Comparison of ENCODE assay signal across 19 cellular contexts in genomic region chr2:140508756-140509155, GRCh38.
"Had no signal": no experiment of that assay in that cellular context is flagged by ENCODE, and none has a peak within 500 bp of the region (broad histone marks: within the 10 kb centered on the region; RNA-seq: fewer than 3 reads in every experiment).

No MANE protein-coding gene starts in this region.

- H3K27me3 ChIP-seq: brain microvascular endothelial cell, cardiac muscle cell had no signal

- DNase-seq: activated CD4-positive, alpha-beta T cell treated with anti-CD3 and anti-CD28 coated beads for 4 hours; activated CD8-positive, alpha-beta memory T cell treated with anti-CD3 and anti-CD28 coated beads, Interleukin-2, amount 50 U/mL, for 4 hours; activated CD8-positive, alpha-beta T cell treated with anti-CD3 and anti-CD28 coated beads for 36 hours; activated gamma-delta T cell treated with Interleukin-2 at 50 U/mL for 16 hours; activated naive CD4-positive, alpha-beta T cell treated with anti-CD3 and anti-CD28 coated beads, Interleukin-2, amount 10 ng/mL, durations not matched to agents 7 days and 5 days; activated naive CD8-positive, alpha-beta T cell treated with anti-CD3 and anti-CD28 coated beads for 36 hours; activated T-cell treated with anti-CD3 and anti-CD28 coated beads, Interleukin-2, amount 50 U/mL, for 72 hours; brain microvascular endothelial cell; Karpas-422; NCI-H1105 treated with DMSO at 0.1 percent for 48 hours; NCI-H1436 treated with DMSO at 0.1 percent for 48 hours; NCI-H1930; NCI-H2107; NCI-H774; SHP77 treated with DMSO at 0.1 percent for 48 hours had no signal

- H3K36me3 ChIP-seq: brain microvascular endothelial cell, cardiac muscle cell had no signal

- H3K36me3 Mint-ChIP-seq: activated naive CD4-positive, alpha-beta T cell treated with anti-CD3 and anti-CD28 coated beads, Interleukin-2, amount 10 ng/mL, durations not matched to agents 7 days and 5 days; activated naive CD8-positive, alpha-beta T cell treated with anti-CD3 and anti-CD28 coated beads for 36 hours had no signal

- H3K4me3 Mint-ChIP-seq: activated CD8-positive, alpha-beta T cell treated with anti-CD3 and anti-CD28 coated beads for 36 hours; activated naive CD4-positive, alpha-beta T cell treated with anti-CD3 and anti-CD28 coated beads, Interleukin-2, amount 10 ng/mL, durations not matched to agents 7 days and 5 days; activated naive CD8-positive, alpha-beta T cell treated with anti-CD3 and anti-CD28 coated beads for 36 hours; activated T-cell treated with anti-CD3 and anti-CD28 coated beads, Interleukin-2, amount 50 U/mL, for 72 hours; T-helper 1 cell treated with Interleukin-12 subunit alpha and Interleukin-12 subunit beta and Interleukin-4 antibody, amounts not matched to agents 30 μg/mL and 1 μg/mL, for 36 hours had no signal

- H3K27ac ChIP-seq: brain microvascular endothelial cell, cardiac muscle cell had no signal

- H3K4me3 ChIP-seq: cardiac muscle cell, K562 had no signal

- H3K27me3 Mint-ChIP-seq: activated CD8-positive, alpha-beta T cell treated with anti-CD3 and anti-CD28 coated beads for 36 hours; activated naive CD4-positive, alpha-beta T cell treated with anti-CD3 and anti-CD28 coated beads, Interleukin-2, amount 10 ng/mL, durations not matched to agents 7 days and 5 days; activated naive CD8-positive, alpha-beta T cell treated with anti-CD3 and anti-CD28 coated beads for 36 hours had no signal

- H3K27ac Mint-ChIP-seq: activated CD8-positive, alpha-beta T cell treated with anti-CD3 and anti-CD28 coated beads for 36 hours; activated naive CD4-positive, alpha-beta T cell treated with anti-CD3 and anti-CD28 coated beads, Interleukin-2, amount 10 ng/mL, durations not matched to agents 7 days and 5 days; activated naive CD8-positive, alpha-beta T cell treated with anti-CD3 and anti-CD28 coated beads for 36 hours; activated T-cell treated with anti-CD3 and anti-CD28 coated beads, Interleukin-2, amount 50 U/mL, for 72 hours; activated T-helper 2 cell treated with anti-CD3 and anti-CD28 coated beads, Interferon-gamma antibody, Interleukin-2, Interleukin-4, amounts not matched to agents 10 μg/mL and 5 μg/mL and 100 μg/mL, durations not matched to agents 14 hours and 24 hours and 36 hours; T-helper 1 cell treated with Interleukin-12 subunit alpha and Interleukin-12 subunit beta and Interleukin-4 antibody, amounts not matched to agents 30 μg/mL and 1 μg/mL, for 36 hours had no signal

- H3K4me1 Mint-ChIP-seq: activated naive CD4-positive, alpha-beta T cell treated with anti-CD3 and anti-CD28 coated beads, Interleukin-2, amount 10 ng/mL, durations not matched to agents 7 days and 5 days; activated naive CD8-positive, alpha-beta T cell treated with anti-CD3 and anti-CD28 coated beads for 36 hours had no signal
